Comparison of ENCODE assay signal across 1 cellular context in the genomic region with DNA sequence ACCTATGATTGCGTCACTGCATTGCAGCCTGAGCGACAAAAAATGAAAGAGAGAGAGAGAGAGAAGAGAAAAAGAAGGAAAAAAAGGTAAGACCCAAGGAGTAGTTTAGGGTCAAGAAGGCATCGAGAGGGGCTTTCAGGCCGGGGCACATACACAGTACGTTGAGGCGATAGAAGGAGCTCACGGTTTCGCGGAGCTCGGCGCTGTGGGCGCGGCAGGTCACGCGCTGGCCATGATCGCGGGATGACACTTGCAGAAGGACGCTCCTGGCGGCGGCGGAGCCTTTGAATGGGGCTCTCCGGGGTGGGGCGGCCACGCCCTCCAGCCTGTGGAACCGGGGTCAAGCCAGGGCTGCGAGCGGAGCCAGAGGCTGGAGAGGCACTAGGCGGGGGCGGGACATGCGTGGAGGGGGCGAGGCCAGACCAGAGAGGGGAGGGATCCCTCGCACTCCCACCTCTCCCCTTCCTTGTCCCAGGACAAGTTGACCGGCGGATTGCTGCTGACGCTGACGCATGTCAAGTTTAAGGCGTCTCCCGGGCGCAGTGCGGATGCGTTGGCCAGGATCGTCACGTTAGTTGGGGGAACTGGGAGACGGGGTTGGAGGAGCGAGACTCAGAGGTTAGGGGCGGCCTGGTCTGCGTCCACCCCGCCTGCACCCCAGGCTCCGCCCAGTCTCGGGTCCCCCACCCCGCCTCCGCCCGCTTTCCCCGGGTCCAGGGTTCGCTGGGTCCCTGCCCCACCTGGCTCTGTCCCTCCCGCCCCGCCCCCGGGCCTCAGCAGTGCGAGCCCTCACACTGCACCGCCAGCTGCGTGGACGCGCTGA.
TF ChIP-seq lines count a peak whose summit lies in the region.

No MANE protein-coding gene starts in this region.

TF ChIP-seq in HepG2, 621 proteins besides CTCF, POLR2A, EP300 and RAD21 (continued from another document and continues in another):
- TF ChIP-seq, protein P1, sequence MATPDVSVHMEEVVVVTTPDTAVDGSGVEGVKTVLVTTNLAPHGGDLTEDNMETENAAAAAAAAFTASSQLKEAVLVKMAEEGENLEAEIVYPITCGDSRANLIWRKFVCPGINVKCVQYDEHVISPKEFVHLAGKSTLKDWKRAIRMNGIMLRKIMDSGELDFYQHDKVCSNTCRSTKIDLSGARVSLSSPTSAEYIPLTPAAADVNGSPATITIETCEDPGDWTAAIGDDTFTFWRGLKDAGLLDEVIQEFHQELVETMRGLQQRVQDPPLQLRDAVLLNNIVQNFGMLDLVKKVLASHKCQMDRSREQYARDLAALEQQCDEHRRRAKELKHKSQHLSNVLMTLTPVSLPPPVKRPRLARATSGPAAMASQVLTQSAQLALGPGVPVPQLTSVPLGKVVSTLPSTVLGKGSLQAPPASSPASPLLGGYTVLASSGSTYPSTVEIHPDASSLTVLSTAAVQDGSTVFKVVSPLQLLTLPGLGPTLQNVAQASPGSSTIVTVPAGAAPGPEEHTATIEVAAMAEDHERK (CRISPR knock-in tag; IDR thresholded peaks at IDR 0.05; ENCODE audit: low read depth) = no peak
- TF ChIP-seq, protein P2, sequence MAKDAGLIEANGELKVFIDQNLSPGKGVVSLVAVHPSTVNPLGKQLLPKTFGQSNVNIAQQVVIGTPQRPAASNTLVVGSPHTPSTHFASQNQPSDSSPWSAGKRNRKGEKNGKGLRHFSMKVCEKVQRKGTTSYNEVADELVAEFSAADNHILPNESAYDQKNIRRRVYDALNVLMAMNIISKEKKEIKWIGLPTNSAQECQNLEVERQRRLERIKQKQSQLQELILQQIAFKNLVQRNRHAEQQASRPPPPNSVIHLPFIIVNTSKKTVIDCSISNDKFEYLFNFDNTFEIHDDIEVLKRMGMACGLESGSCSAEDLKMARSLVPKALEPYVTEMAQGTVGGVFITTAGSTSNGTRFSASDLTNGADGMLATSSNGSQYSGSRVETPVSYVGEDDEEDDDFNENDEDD (CRISPR knock-in tag; IDR thresholded peaks at IDR 0.05; ENCODE audit: borderline replicate concordance) = 0 out of 2 replicates have a peak, but pooled peaks have one; percentile 17
- TF ChIP-seq EHMT2 (IDR thresholded peaks at IDR 0.05; ENCODE audit: borderline replicate concordance, low read depth, low read length) (no peak), ZFX (CRISPR knock-in tag; IDR thresholded peaks at IDR 0.05; ENCODE audit: low read depth) (peak; percentile 34; the same call in 1 of the 2 replicates), SETDB1 (CRISPR knock-in tag; IDR thresholded peaks at IDR 0.05; ENCODE audit: borderline replicate concordance) (no peak), CBFB (CRISPR knock-in tag; IDR thresholded peaks at IDR 0.05) (no peak), NFIB (CRISPR knock-in tag; IDR thresholded peaks at IDR 0.05; ENCODE audit: borderline replicate concordance) (no peak), DNMT1 (CRISPR knock-in tag; IDR thresholded peaks at IDR 0.05) (0 out of 2 replicates have a peak, but pooled peaks have one; percentile 27), SUZ12 (IDR thresholded peaks at IDR 0.05; ENCODE audit: low read depth, low read length) (no peak), ZNF138 (CRISPR knock-in tag; IDR thresholded peaks at IDR 0.05; ENCODE audit: low read depth) (no peak), FOSL2 (CRISPR knock-in tag; IDR thresholded peaks at IDR 0.05) (0 out of 2 replicates have a peak, but pooled peaks have one; percentile 54), ZNF446 (CRISPR knock-in tag; IDR thresholded peaks at IDR 0.05) (no peak), ZNF160 (CRISPR knock-in tag; IDR thresholded peaks at IDR 0.05) (no peak), SPEN (CRISPR knock-in tag; IDR thresholded peaks at IDR 0.05; ENCODE audit: low read depth) (no peak), ATAD3A (CRISPR knock-in tag; IDR thresholded peaks at IDR 0.05) (no peak), ZNF841 (CRISPR knock-in tag; IDR thresholded peaks at IDR 0.05; ENCODE audit: borderline replicate concordance) (no peak), CAMTA2 (CRISPR knock-in tag; IDR thresholded peaks at IDR 0.05; ENCODE audit: borderline replicate concordance) (no peak), ZNF7 (CRISPR knock-in tag; IDR thresholded peaks at IDR 0.05) (no peak), SCMH1 (CRISPR knock-in tag; IDR thresholded peaks at IDR 0.05; ENCODE audit: borderline replicate concordance) (no peak), ZNF605 (CRISPR knock-in tag; IDR thresholded peaks at IDR 0.05) (no peak), KLF16 (CRISPR knock-in tag; IDR thresholded peaks at IDR 0.05) (peak in 1 of 2 experiments; percentile 27; a peak in 1 of 4 replicates), MXI1 (IDR thresholded peaks at IDR 0.05; ENCODE audit: borderline replicate concordance, low read depth, low read length) (no peak), ZFP36L2 (CRISPR knock-in tag; IDR thresholded peaks at IDR 0.05) (no peak), SOX13 (IDR thresholded peaks at IDR 0.05) (no peak), SOX13 (CRISPR knock-in tag; conservative IDR thresholded peaks at IDR 0.05 in 1 of 2, IDR thresholded peaks at IDR 0.05 in 1 of 2) (0 out of 4 replicates have a peak, but pooled peaks of 1 of the 2 experiments have one; percentile 26), PHF5A (CRISPR knock-in tag; IDR thresholded peaks at IDR 0.05; ENCODE audit: low read depth, unreplicated experiment) (no peak), PLRG1 (conservative IDR thresholded peaks at IDR 0.05) (no peak), ZNF558 (CRISPR knock-in tag; IDR thresholded peaks at IDR 0.05; ENCODE audit: borderline replicate concordance) (no peak), PTBP1 (IDR thresholded peaks at IDR 0.05; ENCODE audit: low read depth, low read length, poor library complexity, severe bottlenecking) (no peak), DMAP1 (CRISPR knock-in tag; IDR thresholded peaks at IDR 0.05) (peak; percentile 32; the same call in 1 of the 2 replicates), ZSCAN29 (CRISPR knock-in tag; conservative IDR thresholded peaks at IDR 0.05) (no peak), PITX1 (CRISPR knock-in tag; IDR thresholded peaks at IDR 0.05) (no peak)
- TF ChIP-seq, protein P3, sequence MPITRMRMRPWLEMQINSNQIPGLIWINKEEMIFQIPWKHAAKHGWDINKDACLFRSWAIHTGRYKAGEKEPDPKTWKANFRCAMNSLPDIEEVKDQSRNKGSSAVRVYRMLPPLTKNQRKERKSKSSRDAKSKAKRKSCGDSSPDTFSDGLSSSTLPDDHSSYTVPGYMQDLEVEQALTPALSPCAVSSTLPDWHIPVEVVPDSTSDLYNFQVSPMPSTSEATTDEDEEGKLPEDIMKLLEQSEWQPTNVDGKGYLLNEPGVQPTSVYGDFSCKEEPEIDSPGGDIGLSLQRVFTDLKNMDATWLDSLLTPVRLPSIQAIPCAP (CRISPR knock-in tag; IDR thresholded peaks at IDR 0.05; ENCODE audit: low read depth) = no peak
- TF ChIP-seq, protein P4, sequence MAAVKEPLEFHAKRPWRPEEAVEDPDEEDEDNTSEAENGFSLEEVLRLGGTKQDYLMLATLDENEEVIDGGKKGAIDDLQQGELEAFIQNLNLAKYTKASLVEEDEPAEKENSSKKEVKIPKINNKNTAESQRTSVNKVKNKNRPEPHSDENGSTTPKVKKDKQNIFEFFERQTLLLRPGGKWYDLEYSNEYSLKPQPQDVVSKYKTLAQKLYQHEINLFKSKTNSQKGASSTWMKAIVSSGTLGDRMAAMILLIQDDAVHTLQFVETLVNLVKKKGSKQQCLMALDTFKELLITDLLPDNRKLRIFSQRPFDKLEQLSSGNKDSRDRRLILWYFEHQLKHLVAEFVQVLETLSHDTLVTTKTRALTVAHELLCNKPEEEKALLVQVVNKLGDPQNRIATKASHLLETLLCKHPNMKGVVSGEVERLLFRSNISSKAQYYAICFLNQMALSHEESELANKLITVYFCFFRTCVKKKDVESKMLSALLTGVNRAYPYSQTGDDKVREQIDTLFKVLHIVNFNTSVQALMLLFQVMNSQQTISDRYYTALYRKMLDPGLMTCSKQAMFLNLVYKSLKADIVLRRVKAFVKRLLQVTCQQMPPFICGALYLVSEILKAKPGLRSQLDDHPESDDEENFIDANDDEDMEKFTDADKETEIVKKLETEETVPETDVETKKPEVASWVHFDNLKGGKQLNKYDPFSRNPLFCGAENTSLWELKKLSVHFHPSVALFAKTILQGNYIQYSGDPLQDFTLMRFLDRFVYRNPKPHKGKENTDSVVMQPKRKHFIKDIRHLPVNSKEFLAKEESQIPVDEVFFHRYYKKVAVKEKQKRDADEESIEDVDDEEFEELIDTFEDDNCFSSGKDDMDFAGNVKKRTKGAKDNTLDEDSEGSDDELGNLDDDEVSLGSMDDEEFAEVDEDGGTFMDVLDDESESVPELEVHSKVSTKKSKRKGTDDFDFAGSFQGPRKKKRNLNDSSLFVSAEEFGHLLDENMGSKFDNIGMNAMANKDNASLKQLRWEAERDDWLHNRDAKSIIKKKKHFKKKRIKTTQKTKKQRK (IDR thresholded peaks at IDR 0.05; ENCODE audit: low read length) = no peak
- TF ChIP-seq, protein P5, sequence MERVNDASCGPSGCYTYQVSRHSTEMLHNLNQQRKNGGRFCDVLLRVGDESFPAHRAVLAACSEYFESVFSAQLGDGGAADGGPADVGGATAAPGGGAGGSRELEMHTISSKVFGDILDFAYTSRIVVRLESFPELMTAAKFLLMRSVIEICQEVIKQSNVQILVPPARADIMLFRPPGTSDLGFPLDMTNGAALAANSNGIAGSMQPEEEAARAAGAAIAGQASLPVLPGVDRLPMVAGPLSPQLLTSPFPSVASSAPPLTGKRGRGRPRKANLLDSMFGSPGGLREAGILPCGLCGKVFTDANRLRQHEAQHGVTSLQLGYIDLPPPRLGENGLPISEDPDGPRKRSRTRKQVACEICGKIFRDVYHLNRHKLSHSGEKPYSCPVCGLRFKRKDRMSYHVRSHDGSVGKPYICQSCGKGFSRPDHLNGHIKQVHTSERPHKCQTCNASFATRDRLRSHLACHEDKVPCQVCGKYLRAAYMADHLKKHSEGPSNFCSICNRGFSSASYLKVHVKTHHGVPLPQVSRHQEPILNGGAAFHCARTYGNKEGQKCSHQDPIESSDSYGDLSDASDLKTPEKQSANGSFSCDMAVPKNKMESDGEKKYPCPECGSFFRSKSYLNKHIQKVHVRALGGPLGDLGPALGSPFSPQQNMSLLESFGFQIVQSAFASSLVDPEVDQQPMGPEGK (CRISPR knock-in tag; IDR thresholded peaks at IDR 0.05) = peak; percentile 76
- TF ChIP-seq, protein P6, sequence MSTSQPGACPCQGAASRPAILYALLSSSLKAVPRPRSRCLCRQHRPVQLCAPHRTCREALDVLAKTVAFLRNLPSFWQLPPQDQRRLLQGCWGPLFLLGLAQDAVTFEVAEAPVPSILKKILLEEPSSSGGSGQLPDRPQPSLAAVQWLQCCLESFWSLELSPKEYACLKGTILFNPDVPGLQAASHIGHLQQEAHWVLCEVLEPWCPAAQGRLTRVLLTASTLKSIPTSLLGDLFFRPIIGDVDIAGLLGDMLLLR (CRISPR knock-in tag; IDR thresholded peaks at IDR 0.05) = no peak
- TF ChIP-seq, protein P7, sequence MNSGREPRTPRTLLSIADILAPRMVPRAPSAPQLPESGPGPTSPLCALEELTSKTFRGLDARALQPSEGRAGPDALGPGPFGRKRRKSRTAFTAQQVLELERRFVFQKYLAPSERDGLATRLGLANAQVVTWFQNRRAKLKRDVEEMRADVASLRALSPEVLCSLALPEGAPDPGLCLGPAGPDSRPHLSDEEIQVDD (CRISPR knock-in tag; IDR thresholded peaks at IDR 0.05; ENCODE audit: borderline replicate concordance) = no peak
- TF ChIP-seq, protein P8, sequence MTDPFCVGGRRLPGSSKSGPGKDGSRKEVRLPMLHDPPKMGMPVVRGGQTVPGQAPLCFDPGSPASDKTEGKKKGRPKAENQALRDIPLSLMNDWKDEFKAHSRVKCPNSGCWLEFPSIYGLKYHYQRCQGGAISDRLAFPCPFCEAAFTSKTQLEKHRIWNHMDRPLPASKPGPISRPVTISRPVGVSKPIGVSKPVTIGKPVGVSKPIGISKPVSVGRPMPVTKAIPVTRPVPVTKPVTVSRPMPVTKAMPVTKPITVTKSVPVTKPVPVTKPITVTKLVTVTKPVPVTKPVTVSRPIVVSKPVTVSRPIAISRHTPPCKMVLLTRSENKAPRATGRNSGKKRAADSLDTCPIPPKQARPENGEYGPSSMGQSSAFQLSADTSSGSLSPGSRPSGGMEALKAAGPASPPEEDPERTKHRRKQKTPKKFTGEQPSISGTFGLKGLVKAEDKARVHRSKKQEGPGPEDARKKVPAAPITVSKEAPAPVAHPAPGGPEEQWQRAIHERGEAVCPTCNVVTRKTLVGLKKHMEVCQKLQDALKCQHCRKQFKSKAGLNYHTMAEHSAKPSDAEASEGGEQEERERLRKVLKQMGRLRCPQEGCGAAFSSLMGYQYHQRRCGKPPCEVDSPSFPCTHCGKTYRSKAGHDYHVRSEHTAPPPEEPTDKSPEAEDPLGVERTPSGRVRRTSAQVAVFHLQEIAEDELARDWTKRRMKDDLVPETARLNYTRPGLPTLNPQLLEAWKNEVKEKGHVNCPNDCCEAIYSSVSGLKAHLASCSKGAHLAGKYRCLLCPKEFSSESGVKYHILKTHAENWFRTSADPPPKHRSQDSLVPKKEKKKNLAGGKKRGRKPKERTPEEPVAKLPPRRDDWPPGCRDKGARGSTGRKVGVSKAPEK (CRISPR knock-in tag; IDR thresholded peaks at IDR 0.05; ENCODE audit: borderline replicate concordance) = no peak
- TF ChIP-seq, protein P9, sequence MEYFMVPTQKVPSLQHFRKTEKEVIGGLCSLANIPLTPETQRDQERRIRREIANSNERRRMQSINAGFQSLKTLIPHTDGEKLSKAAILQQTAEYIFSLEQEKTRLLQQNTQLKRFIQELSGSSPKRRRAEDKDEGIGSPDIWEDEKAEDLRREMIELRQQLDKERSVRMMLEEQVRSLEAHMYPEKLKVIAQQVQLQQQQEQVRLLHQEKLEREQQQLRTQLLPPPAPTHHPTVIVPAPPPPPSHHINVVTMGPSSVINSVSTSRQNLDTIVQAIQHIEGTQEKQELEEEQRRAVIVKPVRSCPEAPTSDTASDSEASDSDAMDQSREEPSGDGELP (IDR thresholded peaks at IDR 0.05; ENCODE audit: borderline replicate concordance, low read depth) = peak; percentile 50; the same call in 1 of the 2 replicates
- TF ChIP-seq, protein P10, sequence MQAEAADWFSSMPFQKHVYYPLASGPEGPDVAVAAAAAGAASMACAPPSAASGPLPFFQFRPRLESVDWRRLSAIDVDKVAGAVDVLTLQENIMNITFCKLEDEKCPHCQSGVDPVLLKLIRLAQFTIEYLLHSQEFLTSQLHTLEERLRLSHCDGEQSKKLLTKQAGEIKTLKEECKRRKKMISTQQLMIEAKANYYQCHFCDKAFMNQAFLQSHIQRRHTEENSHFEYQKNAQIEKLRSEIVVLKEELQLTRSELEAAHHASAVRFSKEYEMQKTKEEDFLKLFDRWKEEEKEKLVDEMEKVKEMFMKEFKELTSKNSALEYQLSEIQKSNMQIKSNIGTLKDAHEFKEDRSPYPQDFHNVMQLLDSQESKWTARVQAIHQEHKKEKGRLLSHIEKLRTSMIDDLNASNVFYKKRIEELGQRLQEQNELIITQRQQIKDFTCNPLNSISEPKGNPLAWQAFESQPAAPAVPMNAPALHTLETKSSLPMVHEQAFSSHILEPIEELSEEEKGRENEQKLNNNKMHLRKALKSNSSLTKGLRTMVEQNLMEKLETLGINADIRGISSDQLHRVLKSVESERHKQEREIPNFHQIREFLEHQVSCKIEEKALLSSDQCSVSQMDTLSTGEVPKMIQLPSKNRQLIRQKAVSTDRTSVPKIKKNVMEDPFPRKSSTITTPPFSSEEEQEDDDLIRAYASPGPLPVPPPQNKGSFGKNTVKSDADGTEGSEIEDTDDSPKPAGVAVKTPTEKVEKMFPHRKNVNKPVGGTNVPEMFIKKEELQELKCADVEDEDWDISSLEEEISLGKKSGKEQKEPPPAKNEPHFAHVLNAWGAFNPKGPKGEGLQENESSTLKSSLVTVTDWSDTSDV (CRISPR knock-in tag; IDR thresholded peaks at IDR 0.05) = no peak
